12 cellular contexts compared by ENCODE assay signal in the genomic region with DNA sequence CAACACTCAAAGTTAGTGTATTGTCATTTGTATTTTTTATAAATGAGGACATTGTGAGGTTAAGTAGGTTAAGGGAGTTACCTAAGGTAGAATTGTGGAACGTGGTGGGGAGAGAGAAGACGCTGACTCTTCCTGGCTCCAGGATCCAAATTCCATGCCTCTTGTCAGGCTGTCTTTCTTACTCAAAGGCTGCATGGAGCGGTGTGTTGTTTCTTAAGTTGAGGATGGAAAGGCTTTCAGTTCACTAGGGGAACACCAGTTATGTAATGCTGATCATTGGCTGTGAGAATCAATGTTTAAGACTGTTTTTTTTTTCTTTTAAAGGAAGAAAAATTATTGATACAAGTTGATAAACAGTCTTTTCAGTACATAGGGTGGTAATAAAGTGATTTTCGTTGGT. TPM values are rescaled to one million over a fixed set of nuclear protein-coding genes. Genes with fewer than 3 reads are reported as not detected.
DNase-seq lines count a peak whose midpoint lies in the region; ATAC-seq and TF ChIP-seq lines count a peak whose summit lies in the region.
"Had no signal": no experiment of that assay in that cellular context is flagged by ENCODE, and none has a peak within 500 bp of the region (broad histone marks: within the 10 kb centered on the region; RNA-seq: fewer than 3 reads in every experiment).

No MANE protein-coding gene starts in this region.

- peak overlapping the region; percentile 96 for H3K27ac Mint-ChIP-seq in activated T-cell treated with anti-CD3 and anti-CD28 coated beads, Interleukin-2, amount 50 U/mL, for 24 hours
- peak overlapping the region in 4 of 5 experiments; percentile 35 to 98 (median 97) for H3K27ac Mint-ChIP-seq in brain

- no peaks in the 10 kb centered on the region for H3K9me3 ChIP-seq in Loucy (ENCODE audit: insufficient read depth, low read depth, low read length)
- no peaks in the 10 kb centered on the region for H3K9me3 ChIP-seq in skeletal muscle satellite cell (replicated peaks; ENCODE audit: low read length)

- H2AFZ ChIP-seq in Loucy (ENCODE audit: low read length) = no peak overlapping the region

- H3K36me3 ChIP-seq in Loucy (ENCODE audit: insufficient read depth, low read length) (no peaks in the 10 kb centered on the region), skeletal muscle satellite cell (ENCODE audit: insufficient read depth, low read length) (peaks cover 12% of the 10 kb centered on the region)

- H3K4me1 Mint-ChIP-seq in activated T-cell treated with anti-CD3 and anti-CD28 coated beads, Interleukin-2, amount 50 U/mL, for 24 hours (ENCODE audit: low read depth) = peaks cover 63% of the 10 kb centered on the region
- H3K4me1 Mint-ChIP-seq in brain = peaks cover 51% of the 10 kb centered on the region

- no peaks in the 10 kb centered on the region for H3K9me3 Mint-ChIP-seq in activated T-cell treated with anti-CD3 and anti-CD28 coated beads, Interleukin-2, amount 50 U/mL, for 24 hours
- H3K9me3 Mint-ChIP-seq in brain = no peaks in the 10 kb centered on the region
- H3K9me3 Mint-ChIP-seq: stimulated activated memory B cell treated with anti-CD40 and anti-IgM and Interleukin-4, amounts not matched to agents 10 μg/mL and 1 μg/mL and 100 μg/mL, for 72 hours had no signal

- peak overlapping the region; percentile 94 for H3K4me3 Mint-ChIP-seq in activated T-cell treated with anti-CD3 and anti-CD28 coated beads, Interleukin-2, amount 50 U/mL, for 24 hours
- peak overlapping the region; percentile 96 to 98 (median 97) for H3K4me3 Mint-ChIP-seq in brain

- no peaks in the 10 kb centered on the region for H3F3A ChIP-seq in Loucy (ENCODE audit: low read depth)

- H3K27me3 Mint-ChIP-seq in activated T-cell treated with anti-CD3 and anti-CD28 coated beads, Interleukin-2, amount 50 U/mL, for 24 hours = no peaks in the 10 kb centered on the region
- H3K27me3 Mint-ChIP-seq in brain = peaks cover 12% of the 10 kb centered on the region
- H3K27me3 Mint-ChIP-seq: stimulated activated memory B cell treated with anti-CD40 and anti-IgM and Interleukin-4, amounts not matched to agents 10 μg/mL and 1 μg/mL and 100 μg/mL, for 72 hours had no signal

- peak overlapping the region; percentile 93 for H3K9ac ChIP-seq in Loucy (ENCODE audit: low read depth, low read length, poor library complexity, severe bottlenecking)
- H3K9ac ChIP-seq in skeletal muscle satellite cell (ENCODE audit: low read depth, low read length) = peak overlapping the region; percentile 17

- no peak for ATAC-seq in HG03571 (IDR thresholded peaks at IDR 0.05; ENCODE audit: unreplicated experiment)
- ATAC-seq: stimulated activated memory B cell treated with anti-CD40 and anti-IgM and Interleukin-4, amounts not matched to agents 10 μg/mL and 1 μg/mL and 100 μg/mL, for 72 hours had no signal

- H3K9me2 ChIP-seq in Loucy (replicated peaks; ENCODE audit: low read depth, low read length) = no peaks in the 10 kb centered on the region

- peaks cover 74% of the 10 kb centered on the region for H4K20me1 ChIP-seq in Loucy (ENCODE audit: insufficient read depth, low read length, poor library complexity, severe bottlenecking)

- H3K4me2 ChIP-seq in Loucy (ENCODE audit: low read depth, low read length, poor library complexity, severe bottlenecking) = peak overlapping the region; percentile 94
- peak overlapping the region; percentile 86 for H3K4me2 ChIP-seq in skeletal muscle satellite cell (ENCODE audit: low read length)

- peaks cover 51% of the 10 kb centered on the region for H3K36me3 Mint-ChIP-seq in activated T-cell treated with anti-CD3 and anti-CD28 coated beads, Interleukin-2, amount 50 U/mL, for 24 hours (ENCODE audit: low read depth)
- H3K36me3 Mint-ChIP-seq in brain = peaks cover 13% of the 10 kb centered on the region

- TF ChIP-seq CTCF in Loucy (conservative IDR thresholded peaks at IDR 0.05; ENCODE audit: low read length) = no peak
- no peak for TF ChIP-seq CTCF in brain (conservative IDR thresholded peaks at IDR 0.05)

- H3K79me2 ChIP-seq in Loucy (ENCODE audit: insufficient read depth, low read length) = peaks cover 81% of the 10 kb centered on the region

- peak overlapping the region; percentile 97 for H3K4me3 ChIP-seq in Loucy (ENCODE audit: low read length, poor library complexity, severe bottlenecking)
- H3K4me3 ChIP-seq in skeletal muscle satellite cell (ENCODE audit: low read length) = peak overlapping the region; percentile 23

- H3K4me1 ChIP-seq in Loucy (ENCODE audit: insufficient read depth, low read length, poor library complexity, severe bottlenecking) = peaks cover 51% of the 10 kb centered on the region
- H3K4me1 ChIP-seq in skeletal muscle satellite cell (ENCODE audit: control insufficient read depth, insufficient read depth, low read length) = peaks cover 35% of the 10 kb centered on the region

- DNase-seq in activated T-cell treated with anti-CD3 and anti-CD28 coated beads, Interleukin-2, amount 50 U/mL, for 24 hours = no peak
- DNase-seq in activated T-cell treated with anti-CD3 and anti-CD28 coated beads for 4 hours = no peak
- no peak for DNase-seq in ureter (ENCODE audit: low spot score)
- no peak for DNase-seq in dermis blood vessel endothelial cell
- DNase-seq: HCEC 1CT, NCI-H1048, NCI-H524 had no signal

- peaks cover 6% of the 10 kb centered on the region for H3K27me3 ChIP-seq in Loucy (ENCODE audit: insufficient read depth, low read length, poor library complexity, severe bottlenecking)
- no peaks in the 10 kb centered on the region for H3K27me3 ChIP-seq in skeletal muscle satellite cell (ENCODE audit: control insufficient read depth, insufficient read depth, low read length)

RNA-seq across cellular contexts. Expression of a gene that starts 2.9 kb away (rescaled TPM):
- polyA plus RNA-seq in brain (ENCODE audit: insufficient read depth, low read depth, low replicate concordance) = 89.0 TPM
- total RNA-seq in skeletal muscle satellite cell (2012; rRNA removed) = 50.9 and 51.0 TPM in 2 replicates
- total RNA-seq in ureter (42.7 TPM), dermis blood vessel endothelial cell (33.5 and 50.3 TPM in 2 replicates)

RNA-seq across cellular contexts. Expression of a gene that starts 19.1 kb away (rescaled TPM):
- not detected for polyA plus RNA-seq in brain (ENCODE audit: insufficient read depth, low read depth, low replicate concordance)
- 0.44 and 0.51 TPM in 2 replicates for total RNA-seq in skeletal muscle satellite cell (2012; rRNA removed)
- total RNA-seq in ureter = 0.29 TPM
- total RNA-seq in dermis blood vessel endothelial cell = 0.09 and 0.17 TPM in 2 replicates

RNA-seq across cellular contexts. Expression of a gene that starts 59.4 kb away (rescaled TPM):
- 16.1 TPM for polyA plus RNA-seq in brain (ENCODE audit: insufficient read depth, low read depth, low replicate concordance)
- 43.9 and 56.3 TPM in 2 replicates for total RNA-seq in skeletal muscle satellite cell (2012; rRNA removed)
- total RNA-seq in ureter (27.2 TPM), dermis blood vessel endothelial cell (21.3 and 25.0 TPM in 2 replicates)
